Comparison of ENCODE assay signal across 1 cellular context in the genomic region with DNA sequence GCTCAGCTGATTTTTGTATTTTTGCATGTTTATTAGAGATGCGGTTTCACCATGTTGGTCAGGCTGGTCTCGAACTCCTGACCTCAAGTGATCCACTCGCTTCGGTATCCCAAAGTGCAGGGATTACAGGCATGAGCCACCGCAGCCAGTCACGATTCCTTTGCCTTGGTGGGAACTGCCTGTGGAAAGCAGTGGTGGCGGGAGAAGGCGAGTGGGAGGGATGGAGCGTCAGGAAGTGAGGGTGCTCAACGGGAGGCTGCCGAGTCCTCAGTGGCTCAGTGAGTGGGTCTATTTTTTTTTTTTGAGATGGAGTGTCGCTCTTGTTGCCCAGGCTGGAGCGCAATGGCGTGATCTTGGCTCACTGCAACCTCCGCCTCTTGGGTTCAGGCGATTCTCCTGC. TPM values are rescaled to one million over a fixed set of nuclear protein-coding genes. Genes with fewer than 3 reads are reported as not detected.
"Had no signal": no experiment of that assay in that cellular context is flagged by ENCODE, and none has a peak within 500 bp of the region (broad histone marks: within the 10 kb centered on the region; RNA-seq: fewer than 3 reads in every experiment).

No MANE protein-coding gene starts in this region.

RNA-seq across cellular contexts. Expression of gene TMIGD2, which starts 47.0 kb away (rescaled TPM):
- total RNA-seq: G401 had no signal
